Comparison of ENCODE assay signal across 11 cellular contexts in the genomic region with DNA sequence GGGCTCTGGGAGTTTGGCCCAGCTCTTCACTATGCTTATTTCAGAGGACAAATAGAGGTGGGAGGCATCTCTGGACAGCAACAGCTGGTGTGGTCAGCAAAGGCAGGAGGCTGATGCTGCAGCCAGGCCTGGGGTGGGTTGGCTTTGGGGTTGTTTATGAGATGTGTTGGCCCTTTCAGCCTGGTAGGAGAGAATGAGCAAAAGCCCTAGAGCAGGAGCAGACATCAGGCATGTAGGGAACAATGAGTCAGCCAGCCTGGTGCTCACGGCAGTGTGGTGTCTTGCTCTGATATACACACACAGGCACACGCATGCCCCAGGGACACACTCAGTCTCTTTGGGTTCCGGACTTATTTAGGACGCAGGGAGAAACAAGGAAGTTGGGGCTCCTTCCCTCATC.
DNase-seq lines count a peak whose midpoint lies in the region; ATAC-seq and TF ChIP-seq lines count a peak whose summit lies in the region.
"Had no signal": no experiment of that assay in that cellular context is flagged by ENCODE, and none has a peak within 500 bp of the region (broad histone marks: within the 10 kb centered on the region; RNA-seq: fewer than 3 reads in every experiment).

No MANE protein-coding gene starts in this region.

- H3K4me1 ChIP-seq in IMR-90 (ENCODE audit: control insufficient read depth, insufficient read depth, low read length), result no peaks in the 10 kb centered on the region
- H3K4me1 ChIP-seq in heart right ventricle, result no peaks in the 10 kb centered on the region
- H3K4me1 ChIP-seq: vagina had no signal

- no peak overlapping the region for H3K23ac ChIP-seq in IMR-90 (ENCODE audit: low read depth, low read length)

- no peak overlapping the region for H3K18ac ChIP-seq in IMR-90 (ENCODE audit: low read depth, low read length)

- no peaks in the 10 kb centered on the region for H4K20me1 ChIP-seq in IMR-90 (ENCODE audit: insufficient read depth, low read length)

- no peak overlapping the region for H3K9ac ChIP-seq in IMR-90 (ENCODE audit: low read depth, low read length)

- no peak overlapping the region for H2BK5ac ChIP-seq in IMR-90 (ENCODE audit: low read depth, low read length, poor library complexity, severe bottlenecking)

- H4K91ac ChIP-seq in IMR-90 (ENCODE audit: insufficient read depth, low read depth, low read length), result no peak overlapping the region

- no peak overlapping the region for H2BK20ac ChIP-seq in IMR-90 (ENCODE audit: low read depth, low read length)

- no peak overlapping the region for H3K4me3 ChIP-seq in IMR-90 (ENCODE audit: insufficient read depth, low read depth, low read length)
- no peak overlapping the region for H3K4me3 ChIP-seq in heart right ventricle
- H3K4me3 ChIP-seq: vagina had no signal

- in situ Hi-C loops in IMR-90 (cut with MboI; ENCODE audit: low sequenced_read_pairs), result loop anchor here (5.0 kb wide), 1 partner anchor 244 kb away; no protein-coding TSS in a partner anchor

- no peak overlapping the region for H3K4ac ChIP-seq in IMR-90 (ENCODE audit: low read depth, low read length)

- no peak overlapping the region for H2BK15ac ChIP-seq in IMR-90 (ENCODE audit: low read depth, low read length)

- H3K27ac ChIP-seq in IMR-90 (ENCODE audit: insufficient read depth, low read length) (no peak overlapping the region), heart right ventricle (no peak overlapping the region)
- H3K27ac ChIP-seq: vagina had no signal

- H3K27me3 ChIP-seq in IMR-90 (ENCODE audit: control insufficient read depth, insufficient read depth, low read length) (peaks cover 12% of the 10 kb centered on the region), heart right ventricle (peaks cover 0 to 8% (median 0%) of the 10 kb centered on the region in 7 donors)
- H3K27me3 ChIP-seq: vagina had no signal

- CTCF ChIA-PET in IMR-90 (lab: Yijun Ruan, JAX), result no interaction called here

- H3K9me1 ChIP-seq in IMR-90 (ENCODE audit: insufficient read depth, low read length), result no peaks in the 10 kb centered on the region

- H4K5ac ChIP-seq in IMR-90 (ENCODE audit: low read depth, low read length), result no peak overlapping the region

- TF ChIP-seq RAD21 in IMR-90 (IDR thresholded peaks at IDR 0.05; ENCODE audit: low read length), result no peak

- no peaks in the 10 kb centered on the region for H3K79me1 ChIP-seq in IMR-90 (ENCODE audit: low read depth in 1 of 2, low read length in 2 of 2)

- no peak overlapping the region for H3K14ac ChIP-seq in IMR-90 (replicated peaks; ENCODE audit: low read depth, low read length)

- POLR2A ChIA-PET in IMR-90 (lab: Charles Lee; ENCODE audit: unreplicated experiment), result no interaction called here

- no peak overlapping the region for H2BK120ac ChIP-seq in IMR-90 (ENCODE audit: low read depth, low read length)

- no peak overlapping the region for H3K4me2 ChIP-seq in IMR-90 (ENCODE audit: low read depth, low read length)

- no peak overlapping the region for H2AFZ ChIP-seq in IMR-90 (replicated peaks; ENCODE audit: low read length, poor library complexity)

- no peak overlapping the region for H2AK5ac ChIP-seq in IMR-90 (ENCODE audit: low read depth, low read length)

- TF ChIP-seq CTCF in IMR-90 (conservative IDR thresholded peaks at IDR 0.05; ENCODE audit: low read depth, low read length) (no peak), heart right ventricle (IDR thresholded peaks at IDR 0.05) (no peak)

- H3K36me3 ChIP-seq in IMR-90 (ENCODE audit: control insufficient read depth, insufficient read depth, low read length), result no peaks in the 10 kb centered on the region
- H3K36me3 ChIP-seq in heart right ventricle, result no peaks in the 10 kb centered on the region
- H3K36me3 ChIP-seq: vagina had no signal

- H3K56ac ChIP-seq in IMR-90 (ENCODE audit: extremely low read depth, insufficient read depth, low read length), result no peak overlapping the region

- H2AK9ac ChIP-seq in IMR-90 (replicated peaks; ENCODE audit: low read depth, low read length, poor library complexity), result peak overlapping the region; percentile 9

- 76% methylated on average over 4 of the region's 4 CpGs; no CpG with 5 or more reads in 1 of the 2 experiments for WGBS in IMR-90 (ENCODE audit: extremely low coverage in 2 of 2, insufficient read length in 1 of 2), 2 experiments
- WGBS in heart right ventricle, 2 donors, result 78 to 87% methylated on average over 4 of the region's 4 CpGs

- ATAC-seq in IMR-90 (ENCODE audit: low read depth) (peak; percentile 53), heart right ventricle (no peak)

- dilution Hi-C loops in IMR-90 (cut with HindIII; ENCODE audit: low sequenced_read_pairs, unreplicated experiment), result no loop called here

- H4K8ac ChIP-seq in IMR-90 (ENCODE audit: low read depth in 2 of 2, low read length in 2 of 2), result no peak overlapping the region

- intact Hi-C loops in IMR-90 (cut with micrococcal nuclease), result no loop called here
- intact Hi-C loops in heart right ventricle (cut with DNase I), result no loop called here

- BruUV-seq in IMR-90 (replicated peaks; lab: Mats Ljungman, UMichigan), result no TSS peak

- DNase-seq in IMR-90 (peak; percentile 2), islet precursor cell (peak; percentile 80), DMS53 treated with DMSO at 0.1 percent for 48 hours (lab: John Stamatoyannopoulos, UW; ENCODE audit: unreplicated experiment) (no peak), heart right ventricle (no peak), DMS79 (lab: John Stamatoyannopoulos, UW) (no peak)
- peak; percentile 36 for DNase-seq in activated CD8-positive, alpha-beta memory T cell treated with anti-CD3 and anti-CD28 coated beads, Interleukin-2, amount 50 U/mL, for 4 hours
- peak; percentile 21 for DNase-seq in stimulated activated CD8-positive, alpha-beta memory T cell treated with anti-CD3 and anti-CD28 coated beads, Interleukin-12 subunit alpha, Interleukin-12 subunit beta, amount 100 ng/mL, for 24 hours (ENCODE audit: extremely low read depth)
- DNase-seq: cortex of kidney, glutamatergic neuron, NCI-H510A treated with DMSO at 0.1 percent for 48 hours had no signal

- no peak for TF ChIP-seq POLR2A in IMR-90 (IDR thresholded peaks at IDR 0.05; ENCODE audit: low read depth, low read length)

- H3K9me3 ChIP-seq in IMR-90 (ENCODE audit: control insufficient read depth, insufficient read depth, low read length) (no peaks in the 10 kb centered on the region), heart right ventricle (no peaks in the 10 kb centered on the region)
- H3K9me3 ChIP-seq: vagina had no signal

TF ChIP-seq in IMR-90, 13 proteins besides CTCF, POLR2A, EP300 and RAD21:
- TF ChIP-seq FOS (IDR thresholded peaks at IDR 0.05; ENCODE audit: low read depth, low read length), result no peak
- no peak for TF ChIP-seq MAFK (IDR thresholded peaks at IDR 0.05; ENCODE audit: low read depth, low read length)
- TF ChIP-seq, protein P1, sequence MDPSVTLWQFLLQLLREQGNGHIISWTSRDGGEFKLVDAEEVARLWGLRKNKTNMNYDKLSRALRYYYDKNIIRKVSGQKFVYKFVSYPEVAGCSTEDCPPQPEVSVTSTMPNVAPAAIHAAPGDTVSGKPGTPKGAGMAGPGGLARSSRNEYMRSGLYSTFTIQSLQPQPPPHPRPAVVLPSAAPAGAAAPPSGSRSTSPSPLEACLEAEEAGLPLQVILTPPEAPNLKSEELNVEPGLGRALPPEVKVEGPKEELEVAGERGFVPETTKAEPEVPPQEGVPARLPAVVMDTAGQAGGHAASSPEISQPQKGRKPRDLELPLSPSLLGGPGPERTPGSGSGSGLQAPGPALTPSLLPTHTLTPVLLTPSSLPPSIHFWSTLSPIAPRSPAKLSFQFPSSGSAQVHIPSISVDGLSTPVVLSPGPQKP (IDR thresholded peaks at IDR 0.05; ENCODE audit: borderline replicate concordance, low read depth, low read length), result no peak
- no peak for TF ChIP-seq BHLHE40 (IDR thresholded peaks at IDR 0.05; ENCODE audit: low read depth, low read length)
- TF ChIP-seq CHD1 (IDR thresholded peaks at IDR 0.05; ENCODE audit: low read depth, low read length), result no peak
- no peak for TF ChIP-seq SMC3 (IDR thresholded peaks at IDR 0.05; ENCODE audit: low read depth, low read length)
- TF ChIP-seq MXI1 (IDR thresholded peaks at IDR 0.05; ENCODE audit: borderline replicate concordance, low read depth, low read length), result no peak
- no peak for TF ChIP-seq CEBPB (IDR thresholded peaks at IDR 0.05; ENCODE audit: low read depth, low read length)
- TF ChIP-seq NFE2L2 (IDR thresholded peaks at IDR 0.05; ENCODE audit: low read depth, low read length), result no peak
- no peak for TF ChIP-seq MAZ (IDR thresholded peaks at IDR 0.05; ENCODE audit: borderline replicate concordance, low read depth, low read length)
- no peak for TF ChIP-seq RCOR1 (IDR thresholded peaks at IDR 0.05; ENCODE audit: insufficient replicate concordance, low read length)
- TF ChIP-seq RFX5 (IDR thresholded peaks at IDR 0.05; ENCODE audit: low read depth, low read length), result no peak
TF ChIP-seq in IMR-90: peak in this region for 0.

Comparison
In these comparisons a context has a peak if more than half of its experiments do, and no peak if none do; other contexts are left out.
1. DNase-seq: peak in IMR-90 (single experiment), activated CD8-positive, alpha-beta memory T cell treated with anti-CD3 and anti-CD28 coated beads, Interleukin-2, amount 50 U/mL, for 4 hours (single experiment), islet precursor cell (single experiment) and stimulated activated CD8-positive, alpha-beta memory T cell treated with anti-CD3 and anti-CD28 coated beads, Interleukin-12 subunit alpha, Interleukin-12 subunit beta, amount 100 ng/mL, for 24 hours (single experiment); none in DMS53 treated with DMSO at 0.1 percent for 48 hours (single experiment), heart right ventricle (0 of 2) and DMS79 (single experiment).